In genomic region chr4:9920029-9920428, GRCh38 we compare ENCODE assay signal across 10 cellular contexts.
"Had no signal": no experiment of that assay in that cellular context is flagged by ENCODE, and none has a peak within 500 bp of the region (broad histone marks: within the 10 kb centered on the region; RNA-seq: fewer than 3 reads in every experiment).

No MANE protein-coding gene starts in this region.

- DNase-seq: GM23248, GOT3, H7, H9, HCEC 1CT, HFFc6 had no signal

- H3K4me2 ChIP-seq: GM23338 had no signal

- H2AFZ ChIP-seq: GM23248, GM23338 had no signal

- H3K4me1 ChIP-seq: HAP-1 had no signal

- H3K36me3 ChIP-seq: HAP-1 had no signal

- H3K9ac ChIP-seq: GM23248 had no signal

- ATAC-seq: GM23338, HCT116 had no signal

- H3K9me3 ChIP-seq: HAP-1 had no signal

- H3K4me3 ChIP-seq: GM23248, GM23338, HAP-1 had no signal

- H3K27ac ChIP-seq: GM23248 had no signal

- FAIRE-seq: H54 had no signal
